Comparison of ENCODE assay signal across 8 cellular contexts in genomic region chr12:122106891-122107660, GRCh38. TPM values are rescaled to one million over a fixed set of nuclear protein-coding genes. Genes with fewer than 3 reads are reported as not detected.
DNase-seq lines count a peak whose midpoint lies in the region; ATAC-seq and TF ChIP-seq lines count a peak whose summit lies in the region.

No MANE protein-coding gene starts in this region.

- POLR2A ChIA-PET in MCF 10A (lab: Yijun Ruan, JAX), result interaction anchor here (0.7 to 8.0 kb wide), 3 partner anchors 8 to 118 kb away, joined by 3 to 179 read pairs (median 110); partner anchors contain the start of gene MLXIP
- POLR2A ChIA-PET in naive thymus-derived CD4-positive, alpha-beta T cell (lab: Charles Lee), result interaction anchor here (0.6 to 5.4 kb wide), 6 partner anchors 8 to 40 kb away, joined by 3 to 55 read pairs (median 5); partner anchors contain the start of gene MLXIP

- no peak for TF ChIP-seq CTCF in MCF 10A (IDR thresholded peaks at IDR 0.05; ENCODE audit: unreplicated experiment)

- H3K27me3 Mint-ChIP-seq in MCF 10A (ENCODE audit: insufficient read depth, unreplicated experiment), result no peaks in the 10 kb centered on the region
- no peaks in the 10 kb centered on the region for H3K27me3 Mint-ChIP-seq in naive thymus-derived CD4-positive, alpha-beta T cell

- intact Hi-C loops in MCF 10A (cut with micrococcal nuclease), result no loop called here
- intact Hi-C loops in naive thymus-derived CD4-positive, alpha-beta T cell (cut with micrococcal nuclease), result no loop called here

- H3K4me1 Mint-ChIP-seq in MCF 10A (ENCODE audit: insufficient read depth, unreplicated experiment), result peaks cover 34% of the 10 kb centered on the region
- H3K4me1 Mint-ChIP-seq in naive thymus-derived CD4-positive, alpha-beta T cell, result peaks cover 56 to 88% (median 79%) of the 10 kb centered on the region in 7 donors

- H3K9me3 ChIP-seq in naive thymus-derived CD4-positive, alpha-beta T cell (ENCODE audit: control insufficient read depth in 2 of 3, low read length in 3 of 3), result no peaks in the 10 kb centered on the region

- H3K4me3 Mint-ChIP-seq in MCF 10A (ENCODE audit: unreplicated experiment), result no peak overlapping the region
- peak overlapping the region in 8 of 10 donors; percentile 13 to 68 (median 42) for H3K4me3 Mint-ChIP-seq in naive thymus-derived CD4-positive, alpha-beta T cell

- no peak for ATAC-seq in naive thymus-derived CD4-positive, alpha-beta T cell
- ATAC-seq in HG02885 (IDR thresholded peaks at IDR 0.05; ENCODE audit: poor library complexity, unreplicated experiment) (no peak), GM18870 (IDR thresholded peaks at IDR 0.05; ENCODE audit: unreplicated experiment) (no peak)

- no peak overlapping the region for H3K27ac ChIP-seq in naive thymus-derived CD4-positive, alpha-beta T cell (ENCODE audit: low read depth, low read length)

- no peaks in the 10 kb centered on the region for H3K27me3 ChIP-seq in naive thymus-derived CD4-positive, alpha-beta T cell (ENCODE audit: control insufficient read depth in 2 of 2, insufficient read depth in 2 of 2, low read length in 2 of 2)

- no peaks in the 10 kb centered on the region for H3K36me3 Mint-ChIP-seq in MCF 10A (ENCODE audit: insufficient read depth, unreplicated experiment)
- H3K36me3 Mint-ChIP-seq in naive thymus-derived CD4-positive, alpha-beta T cell, result peaks cover 0 to 15% (median 0%) of the 10 kb centered on the region in 5 donors

- H3K36me3 ChIP-seq in naive thymus-derived CD4-positive, alpha-beta T cell (ENCODE audit: control insufficient read depth in 2 of 3, insufficient read depth in 3 of 3, low read length in 3 of 3), result no peaks in the 10 kb centered on the region

- peaks cover 16 to 45% of the 10 kb centered on the region in 2 donors for H3K4me1 ChIP-seq in naive thymus-derived CD4-positive, alpha-beta T cell (ENCODE audit: control insufficient read depth in 2 of 2, insufficient read depth in 2 of 2, low read length in 2 of 2)

- no peak overlapping the region for H3K4me3 ChIP-seq in naive thymus-derived CD4-positive, alpha-beta T cell (ENCODE audit: low read length)

- no peaks in the 10 kb centered on the region for H3K9me3 Mint-ChIP-seq in MCF 10A (ENCODE audit: unreplicated experiment)
- no peaks in the 10 kb centered on the region for H3K9me3 Mint-ChIP-seq in naive thymus-derived CD4-positive, alpha-beta T cell

- H3K27ac Mint-ChIP-seq in MCF 10A (ENCODE audit: low read depth, unreplicated experiment), result peak overlapping the region; percentile 50
- peak overlapping the region in 6 of 9 donors; percentile 16 to 93 (median 86) for H3K27ac Mint-ChIP-seq in naive thymus-derived CD4-positive, alpha-beta T cell

- BruUV-seq in MCF 10A (replicated peaks; lab: Mats Ljungman, UMichigan), result no TSS peak

- CTCF ChIA-PET in MCF 10A (lab: Yijun Ruan, JAX), result interaction anchor here (0.6 to 1.3 kb wide), 5 partner anchors 9 to 755 kb away, joined by 3 to 4 read pairs (median 3); partner anchors contain the start of gene ANAPC5
- CTCF ChIA-PET in naive thymus-derived CD4-positive, alpha-beta T cell (lab: Charles Lee), result interaction anchor here (0.8 to 2.1 kb wide), 5 partner anchors 10 to 52 kb away, joined by 3 to 5 read pairs (median 3); no protein-coding TSS in a partner anchor

- DNase-seq in COR-L47 (lab: John Stamatoyannopoulos, UW) (peak; percentile 69), NCI-H2196 treated with DMSO at 0.1 percent for 48 hours (lab: John Stamatoyannopoulos, UW; ENCODE audit: unreplicated experiment) (peak; percentile 86), MCF 10A (ENCODE audit: unreplicated experiment) (peak; percentile 40), NCI-H128 (lab: John Stamatoyannopoulos, UW; ENCODE audit: unreplicated experiment) (no peak)
- no peak for DNase-seq in naive thymus-derived CD4-positive, alpha-beta T cell
- DNase-seq in activated CD4-positive, alpha-beta T cell treated with anti-CD3 and anti-CD28 coated beads, Interleukin-2, amount 50 U/mL, for 48 hours, result no peak

RNA-seq across cellular contexts. Expression of gene MLXIP, which starts 28.5 kb away (rescaled TPM):
- 34.2 and 35.6 TPM in 2 replicates for total RNA-seq in MCF 10A (2022)
- 100 to 1,000 TPM in 4 of 5 experiments, 10 to 100 TPM in 1; 57.0 to 123 (median 115) TPM for total RNA-seq in naive thymus-derived CD4-positive, alpha-beta T cell
- 10 to 100 TPM; 17.4 to 29.8 TPM for polyA plus RNA-seq in naive thymus-derived CD4-positive, alpha-beta T cell

Comparison
In these comparisons a context has a peak if more than half of its experiments do, and no peak if none do; other contexts are left out.
1. DNase-seq: peak in COR-L47 (single experiment), NCI-H2196 treated with DMSO at 0.1 percent for 48 hours (single experiment) and MCF 10A (single experiment); none in naive thymus-derived CD4-positive, alpha-beta T cell (0 of 9), activated CD4-positive, alpha-beta T cell treated with anti-CD3 and anti-CD28 coated beads, Interleukin-2, amount 50 U/mL, for 48 hours (0 of 2) and NCI-H128 (single experiment).